ENCODE assay signal across 14 cellular contexts in the genomic region with DNA sequence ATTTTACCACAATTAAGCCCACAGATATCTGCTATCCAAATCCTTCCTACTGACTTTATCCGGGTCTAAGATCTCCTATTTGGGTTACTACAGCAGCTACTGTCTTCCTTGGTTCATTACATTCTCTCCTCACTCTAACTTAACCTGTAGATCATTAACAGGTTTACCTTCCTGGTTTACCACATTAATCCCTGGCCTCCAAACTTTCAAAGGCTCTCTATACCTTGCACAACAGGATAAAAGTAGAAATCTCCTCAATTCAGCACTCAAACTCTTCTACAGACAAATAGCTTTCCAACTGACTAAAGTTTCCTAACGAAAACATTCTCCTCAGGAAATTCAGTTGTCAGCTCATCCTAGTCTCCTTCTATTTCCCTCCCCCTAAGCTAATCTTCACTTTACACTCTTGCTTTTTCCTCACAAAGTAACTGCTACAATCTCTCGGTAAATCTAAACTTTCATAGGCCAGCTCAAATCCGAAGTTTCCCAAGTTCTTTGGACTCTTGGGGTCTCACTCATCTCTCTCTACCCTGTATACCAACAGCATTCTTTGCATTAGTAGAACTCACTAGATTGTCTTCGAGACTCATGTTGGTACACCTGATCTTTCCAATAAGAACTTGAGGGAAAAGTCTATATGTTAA.
DNase-seq lines count a peak whose midpoint lies in the region; ATAC-seq and TF ChIP-seq lines count a peak whose summit lies in the region.
"Had no signal": no experiment of that assay in that cellular context is flagged by ENCODE, and none has a peak within 500 bp of the region (broad histone marks: within the 10 kb centered on the region; RNA-seq: fewer than 3 reads in every experiment).

No MANE protein-coding gene starts in this region.

- no peak for ATAC-seq in stimulated activated effector memory CD8-positive, alpha-beta T cell treated with anti-CD3 and anti-CD28 coated beads, Interleukin-12 subunit alpha, Interleukin-12 subunit beta, amount 100 ng/mL, for 72 hours

- peaks cover 12% of the 10 kb centered on the region for H3K36me3 Mint-ChIP-seq in activated T-cell treated with anti-CD3 and anti-CD28 coated beads, Interleukin-2, amount 50 U/mL, for 24 hours (ENCODE audit: low read depth)
- no peaks in the 10 kb centered on the region for H3K36me3 Mint-ChIP-seq in stimulated activated effector memory CD8-positive, alpha-beta T cell treated with anti-CD3 and anti-CD28 coated beads, Interleukin-12 subunit alpha, Interleukin-12 subunit beta, amount 100 ng/mL, for 72 hours

- H3K27ac ChIP-seq in VCaP, result peak overlapping the region; percentile 94; the same call in 1 of the 2 replicates
- H3K27ac ChIP-seq: SJSA1 had no signal

- H3K4me1 Mint-ChIP-seq in activated T-cell treated with anti-CD3 and anti-CD28 coated beads, Interleukin-2, amount 50 U/mL, for 24 hours (ENCODE audit: low read depth), result peaks cover 66% of the 10 kb centered on the region
- peaks cover 52% of the 10 kb centered on the region for H3K4me1 Mint-ChIP-seq in stimulated activated effector memory CD8-positive, alpha-beta T cell treated with anti-CD3 and anti-CD28 coated beads, Interleukin-12 subunit alpha, Interleukin-12 subunit beta, amount 100 ng/mL, for 72 hours

- no peak for DNase-seq in activated T-cell treated with anti-CD3 and anti-CD28 coated beads, Interleukin-2, amount 50 U/mL, for 24 hours
- DNase-seq in activated T-cell treated with anti-CD3 and anti-CD28 coated beads, Interleukin-2, amount 50 U/mL, for 1 hour, result no peak
- DNase-seq in left kidney (ENCODE audit: low read depth, low spot score), result peak; percentile 45
- no peak for DNase-seq in stimulated activated effector memory CD8-positive, alpha-beta T cell treated with anti-CD3 and anti-CD28 coated beads, Interleukin-12 subunit alpha, Interleukin-12 subunit beta, amount 100 ng/mL, for 72 hours (ENCODE audit: low spot score in 2 of 2)
- DNase-seq in NK-92 (lab: John Stamatoyannopoulos, UW; ENCODE audit: unreplicated experiment), result no peak
- no peak for DNase-seq in activated CD4-positive, alpha-beta T cell treated with anti-CD3 and anti-CD28 coated beads, Interleukin-2, amount 50 U/mL, for 1 hour
- DNase-seq in NOMO-1 treated with DMSO at 0.1 percent for 48 hours (lab: John Stamatoyannopoulos, UW; ENCODE audit: unreplicated experiment), result no peak
- DNase-seq: 8988T; activated CD4-positive, alpha-beta T cell treated with anti-CD3 and anti-CD28 coated beads for 1 hour; activated gamma-delta T cell; H7; NCI-H510A treated with DMSO at 0.1 percent for 48 hours had no signal

- no peak for TF ChIP-seq CTCF in VCaP (conservative IDR thresholded peaks at IDR 0.05)

- H3K27ac Mint-ChIP-seq in activated T-cell treated with anti-CD3 and anti-CD28 coated beads, Interleukin-2, amount 50 U/mL, for 24 hours, result peak overlapping the region; percentile 1
- peak overlapping the region; percentile 35 for H3K27ac Mint-ChIP-seq in stimulated activated effector memory CD8-positive, alpha-beta T cell treated with anti-CD3 and anti-CD28 coated beads, Interleukin-12 subunit alpha, Interleukin-12 subunit beta, amount 100 ng/mL, for 72 hours

- no peaks in the 10 kb centered on the region for H3K9me3 Mint-ChIP-seq in activated T-cell treated with anti-CD3 and anti-CD28 coated beads, Interleukin-2, amount 50 U/mL, for 24 hours
- H3K9me3 Mint-ChIP-seq in stimulated activated effector memory CD8-positive, alpha-beta T cell treated with anti-CD3 and anti-CD28 coated beads, Interleukin-12 subunit alpha, Interleukin-12 subunit beta, amount 100 ng/mL, for 72 hours, result no peaks in the 10 kb centered on the region

- no peaks in the 10 kb centered on the region for H3K27me3 Mint-ChIP-seq in activated T-cell treated with anti-CD3 and anti-CD28 coated beads, Interleukin-2, amount 50 U/mL, for 24 hours

- no peak overlapping the region for H3K4me3 Mint-ChIP-seq in activated T-cell treated with anti-CD3 and anti-CD28 coated beads, Interleukin-2, amount 50 U/mL, for 24 hours
- no peak overlapping the region for H3K4me3 Mint-ChIP-seq in stimulated activated effector memory CD8-positive, alpha-beta T cell treated with anti-CD3 and anti-CD28 coated beads, Interleukin-12 subunit alpha, Interleukin-12 subunit beta, amount 100 ng/mL, for 72 hours
